ENCODE assay signal across 8 cellular contexts in genomic region chr1:156704930-156705320, GRCh38. TPM values are rescaled to one million over a fixed set of nuclear protein-coding genes. Genes with fewer than 3 reads are reported as not detected.
A peak's percentile ranks its signal among the peaks of the same experiment; 100 is the strongest.
DNase-seq lines count a peak whose midpoint lies in the region; ATAC-seq and TF ChIP-seq lines count a peak whose summit lies in the region.

No MANE protein-coding gene starts in this region.

- intact Hi-C loops in testis (cut with DNase I; ENCODE audit: low total_unique reads): no loop called here

- H3K4me2 ChIP-seq in SK-N-SH (peak overlapping the region; percentile 89), Karpas-422 (ENCODE audit: low read depth, low read length, poor library complexity, severe bottlenecking) (no peak overlapping the region)

- CTCF ChIA-PET in SK-N-SH (lab: Yijun Ruan, JAX): interaction anchor here (1.1 to 45.5 kb wide), 5 partner anchors 9 to 96 kb away, joined by 3 to 2702 read pairs (median 5); partner anchors contain the start of genes CRABP2, ISG20L2, METTL25B and NES

- no peaks in the 10 kb centered on the region for H3K79me2 ChIP-seq in SK-N-SH (ENCODE audit: insufficient read depth)
- no peaks in the 10 kb centered on the region for H3K79me2 ChIP-seq in Karpas-422 (ENCODE audit: low read length)

- TF ChIP-seq CTCF in SK-N-SH (IDR thresholded peaks at IDR 0.05) (no peak), testis (IDR thresholded peaks at IDR 0.05) (no peak)

- no peak for ATAC-seq in GM21619 (IDR thresholded peaks at IDR 0.05; ENCODE audit: unreplicated experiment)

- H3K4me3 ChIP-seq in SK-N-SH (ENCODE audit: low read depth in 2 of 2, low read length in 1 of 2) (peak overlapping the region; percentile 54 to 58), testis (peak overlapping the region; percentile 34 to 58), Karpas-422 (ENCODE audit: low read length) (no peak overlapping the region)

- H3K4me1 ChIP-seq in SK-N-SH (ENCODE audit: control insufficient read depth in 1 of 2, insufficient read depth in 2 of 2, low read depth in 1 of 2, low read length in 1 of 2) (peaks cover 61 to 87% of the 10 kb centered on the region in 2 experiments), testis (peaks cover 32% of the 10 kb centered on the region), Karpas-422 (ENCODE audit: low read length) (peaks cover 17% of the 10 kb centered on the region)

- DNase-seq in H4 (ENCODE audit: low spot score) (peak; percentile 54), SK-N-SH (no peak), dermis blood vessel endothelial cell (peak; percentile 76), mucosa of gallbladder (ENCODE audit: low spot score) (peak; percentile 36), testis (no peak), foreskin melanocyte (no peak), Karpas-422 (no peak)

- no peaks in the 10 kb centered on the region for H4K20me1 ChIP-seq in SK-N-SH (ENCODE audit: insufficient read depth)
- 0 out of 2 replicates have a peak, but pooled peaks cover 5% of the 10 kb centered on the region for H4K20me1 ChIP-seq in Karpas-422 (ENCODE audit: insufficient read depth, low read depth, low read length)

- no peak for TF ChIP-seq RAD21 in SK-N-SH (IDR thresholded peaks at IDR 0.05; ENCODE audit: low read length)

- H3K9ac ChIP-seq in SK-N-SH (peak overlapping the region; percentile 44; the same call in 1 of the 2 replicates), Karpas-422 (ENCODE audit: low read length) (no peak overlapping the region)

- H3K27ac ChIP-seq in SK-N-SH (ENCODE audit: low read depth in 2 of 2, low read length in 1 of 2) (peak overlapping the region in 1 of 2 experiments; percentile 98; a peak in 2 of 4 replicates), testis (no peak overlapping the region), Karpas-422 (ENCODE audit: low read length) (no peak overlapping the region)

- H3K27me3 ChIP-seq in SK-N-SH (ENCODE audit: insufficient read depth) (no peaks in the 10 kb centered on the region), testis (no peaks in the 10 kb centered on the region), Karpas-422 (ENCODE audit: low read length) (no peaks in the 10 kb centered on the region)

- no peaks in the 10 kb centered on the region for H3K9me2 ChIP-seq in SK-N-SH
- H3K9me2 ChIP-seq in Karpas-422 (replicated peaks; ENCODE audit: insufficient read depth, low read length): no peaks in the 10 kb centered on the region

- H3K9me3 ChIP-seq in SK-N-SH: no peaks in the 10 kb centered on the region
- H3K9me3 ChIP-seq in testis: no peaks in the 10 kb centered on the region
- no peaks in the 10 kb centered on the region for H3K9me3 ChIP-seq in Karpas-422 (ENCODE audit: low read length)

- WGBS in SK-N-SH (ENCODE audit: low lambda C conversion rate): 5% methylated on average over 11 of the region's 29 CpGs
- WGBS in testis, 2 donors: 2 to 4% methylated on average over 28 to 29 of the region's 29 CpGs

- H3F3A ChIP-seq in SK-N-SH (replicated peaks; ENCODE audit: insufficient read depth): peaks cover 29% of the 10 kb centered on the region

- peak in 1 of 2 experiments; percentile 65; a peak in 1 of 4 replicates for TF ChIP-seq EP300 in SK-N-SH (IDR thresholded peaks at IDR 0.05; ENCODE audit: borderline replicate concordance in 1 of 2, low read depth in 1 of 2, low read length in 1 of 2)

- TF ChIP-seq POLR2A in testis (IDR thresholded peaks at IDR 0.05): no peak

- POLR2A ChIA-PET in SK-N-SH (lab: Yijun Ruan, JAX): interaction anchor here (1.8 to 5.3 kb wide), 3 partner anchors 14 to 29 kb away, joined by 5 to 57 read pairs (median 7); partner anchors contain the start of genes ISG20L2 and METTL25B

- H2AFZ ChIP-seq in SK-N-SH (ENCODE audit: low read depth) (no peak overlapping the region), Karpas-422 (ENCODE audit: low read length) (no peak overlapping the region)

- H3K36me3 ChIP-seq in SK-N-SH (replicated peaks in 1 of 2; ENCODE audit: control insufficient read depth in 1 of 2, insufficient read depth in 2 of 2, low read length in 1 of 2) (peaks cover 0 to 12% of the 10 kb centered on the region in 2 experiments), testis (ENCODE audit: low read depth, missing control alignments) (no peaks in the 10 kb centered on the region), Karpas-422 (ENCODE audit: insufficient read depth, low read length) (no peaks in the 10 kb centered on the region)

TF ChIP-seq in SK-N-SH, 30 proteins besides CTCF, POLR2A, EP300 and RAD21 (continues in another document):
- TF ChIP-seq NRF1 (IDR thresholded peaks at IDR 0.05; ENCODE audit: low read depth, low read length) (no peak), GABPA (IDR thresholded peaks at IDR 0.05; ENCODE audit: low read depth) (no peak), FOSL2 (IDR thresholded peaks at IDR 0.05; ENCODE audit: borderline replicate concordance, low read depth) (peak; percentile 96), JUND (IDR thresholded peaks at IDR 0.05) (peak; percentile 84), ELF1 (IDR thresholded peaks at IDR 0.05) (no peak), RCOR1 (IDR thresholded peaks at IDR 0.05; ENCODE audit: low read length) (no peak), YY1 (IDR thresholded peaks at IDR 0.05; ENCODE audit: low read depth) (no peak), IRF3 (IDR thresholded peaks at IDR 0.05; ENCODE audit: low read depth, low read length) (no peak), MEF2A (IDR thresholded peaks at IDR 0.05; ENCODE audit: borderline replicate concordance, low read depth) (no peak), MAX (IDR thresholded peaks at IDR 0.05; ENCODE audit: low read depth) (peak; percentile 90)

RNA-seq across cellular contexts. Expression of gene CRABP2, which starts 0.5 kb away (rescaled TPM):
- 0.95 and 3.8 TPM in 2 replicates for total RNA-seq in H4 (2014; rRNA removed; shearing (Covaris generic))
- polyA plus RNA-seq in SK-N-SH (2012; rRNA removed) (13.3 and 42.1 TPM in 2 replicates), testis (ENCODE audit: insufficient read depth, low read depth, low replicate concordance) (21.0 TPM)
- 27.0 TPM in 2 replicates for polyA plus RNA-seq in SK-N-SH (2012; cell fraction: cytosol; rRNA removed)
- 21.2 and 48.9 TPM in 2 replicates for polyA plus RNA-seq in SK-N-SH (2012; cell fraction: nucleus; rRNA removed)
- total RNA-seq in dermis blood vessel endothelial cell (0.34 TPM in 1 of 2 replicates, not detected in the other), mucosa of gallbladder (3.5 TPM), testis (1 to 10 TPM; 2.1 to 6.8 TPM)
- 0.56 TPM in 1 of 2 replicates, not detected in the other for total RNA-seq in Karpas-422 (2014; rRNA removed; shearing (Covaris generic); ENCODE audit: low replicate concordance)

RNA-seq across cellular contexts. Expression of gene METTL25B, which starts 23.3 kb away (rescaled TPM):
- total RNA-seq in H4 (2014; rRNA removed; shearing (Covaris generic)): 11.6 and 20.0 TPM in 2 replicates
- 20.1 and 21.2 TPM in 2 replicates for polyA plus RNA-seq in SK-N-SH (2012; rRNA removed)
- 10.7 and 14.0 TPM in 2 replicates for polyA plus RNA-seq in SK-N-SH (2012; cell fraction: cytosol; rRNA removed)
- polyA plus RNA-seq in SK-N-SH (2012; cell fraction: nucleus; rRNA removed): 51.7 and 72.4 TPM in 2 replicates
- total RNA-seq in dermis blood vessel endothelial cell: 11.8 and 13.3 TPM in 2 replicates
- total RNA-seq in mucosa of gallbladder: 48.0 TPM
- 10 to 100 TPM; 34.1 to 69.0 TPM for total RNA-seq in testis
- 50.5 TPM for polyA plus RNA-seq in testis (ENCODE audit: insufficient read depth, low read depth, low replicate concordance)
- 22.8 and 26.5 TPM in 2 replicates for total RNA-seq in Karpas-422 (2014; rRNA removed; shearing (Covaris generic); ENCODE audit: low replicate concordance)

RNA-seq across cellular contexts. Expression of gene ISG20L2, which starts 23.6 kb away (rescaled TPM):
- 22.2 and 27.0 TPM in 2 replicates for total RNA-seq in H4 (2014; rRNA removed; shearing (Covaris generic))
- polyA plus RNA-seq in SK-N-SH (2012; rRNA removed) (31.6 and 44.3 TPM in 2 replicates), testis (ENCODE audit: insufficient read depth, low read depth, low replicate concordance) (223 TPM)
- 28.2 and 36.0 TPM in 2 replicates for polyA plus RNA-seq in SK-N-SH (2012; cell fraction: cytosol; rRNA removed)
- polyA plus RNA-seq in SK-N-SH (2012; cell fraction: nucleus; rRNA removed): 22.9 and 32.5 TPM in 2 replicates
- total RNA-seq in dermis blood vessel endothelial cell (8.7 and 11.7 TPM in 2 replicates), mucosa of gallbladder (24.1 TPM), testis (100 to 1,000 TPM in 1 of 2 donors, 10 to 100 TPM in 1; 60.9 to 150 TPM)
- total RNA-seq in Karpas-422 (2014; rRNA removed; shearing (Covaris generic); ENCODE audit: low replicate concordance): 17.9 and 18.4 TPM in 2 replicates

RNA-seq across cellular contexts. Expression of gene NES, which starts 27.7 kb away (rescaled TPM):
- total RNA-seq in H4 (2014; rRNA removed; shearing (Covaris generic)): 0.41 and 0.48 TPM in 2 replicates
- polyA plus RNA-seq in SK-N-SH (2012; rRNA removed): 12.6 and 15.8 TPM in 2 replicates
- 10.5 and 12.5 TPM in 2 replicates for polyA plus RNA-seq in SK-N-SH (2012; cell fraction: cytosol; rRNA removed)
- polyA plus RNA-seq in SK-N-SH (2012; cell fraction: nucleus; rRNA removed): 28.7 and 40.4 TPM in 2 replicates
- 65.6 and 78.8 TPM in 2 replicates for total RNA-seq in dermis blood vessel endothelial cell
- total RNA-seq in mucosa of gallbladder: 26.1 TPM
- 10 to 100 TPM; 17.6 to 27.7 TPM for total RNA-seq in testis
- 20.7 TPM for polyA plus RNA-seq in testis (ENCODE audit: insufficient read depth, low read depth, low replicate concordance)
- not detected in 2 replicates for total RNA-seq in Karpas-422 (2014; rRNA removed; shearing (Covaris generic); ENCODE audit: low replicate concordance)

RNA-seq across cellular contexts. Expression of gene MRPL24, which starts 36.0 kb away (rescaled TPM):
- total RNA-seq in H4 (2014; rRNA removed; shearing (Covaris generic)): 82.2 and 96.3 TPM in 2 replicates
- polyA plus RNA-seq in SK-N-SH (2012; rRNA removed): 149 and 171 TPM in 2 replicates
- polyA plus RNA-seq in SK-N-SH (2012; cell fraction: cytosol; rRNA removed): 141 and 142 TPM in 2 replicates
- 99.8 and 109 TPM in 2 replicates for polyA plus RNA-seq in SK-N-SH (2012; cell fraction: nucleus; rRNA removed)
- 31.0 and 34.7 TPM in 2 replicates for total RNA-seq in dermis blood vessel endothelial cell
- total RNA-seq in mucosa of gallbladder: 63.7 TPM
- 10 to 100 TPM; 36.6 to 51.7 TPM for total RNA-seq in testis
- polyA plus RNA-seq in testis (ENCODE audit: insufficient read depth, low read depth, low replicate concordance): 101 TPM
- 102 and 113 TPM in 2 replicates for total RNA-seq in Karpas-422 (2014; rRNA removed; shearing (Covaris generic); ENCODE audit: low replicate concordance)

Comparison
In these comparisons a context has a peak if more than half of its experiments do, and no peak if none do; other contexts are left out.
1. DNase-seq: peak in H4 (single experiment), dermis blood vessel endothelial cell (single experiment) and mucosa of gallbladder (single experiment); none in SK-N-SH (single experiment), testis (single experiment), foreskin melanocyte (single experiment) and Karpas-422 (single experiment).